In genomic region chr2:17272649-17273048, GRCh38 we compare ENCODE assay signal across 16 cellular contexts.
DNase-seq lines count a peak whose midpoint lies in the region; ATAC-seq and TF ChIP-seq lines count a peak whose summit lies in the region.
"Had no signal": no experiment of that assay in that cellular context is flagged by ENCODE, and none has a peak within 500 bp of the region (broad histone marks: within the 10 kb centered on the region; RNA-seq: fewer than 3 reads in every experiment).

No MANE protein-coding gene starts in this region.

- H3K9me2 ChIP-seq in PC-3 (replicated peaks; ENCODE audit: low read length), result no peaks in the 10 kb centered on the region

- no peaks in the 10 kb centered on the region for H3K27me3 Mint-ChIP-seq in stimulated activated memory B cell treated with anti-CD40 and anti-IgM and Interleukin-4, amounts not matched to agents 10 μg/mL and 1 μg/mL and 100 μg/mL, for 72 hours
- H3K27me3 Mint-ChIP-seq: activated naive CD4-positive, alpha-beta T cell treated with anti-CD3 and anti-CD28 coated beads, Interleukin-2, amount 10 ng/mL, durations not matched to agents 7 days and 5 days; brain had no signal

- CTCF ChIA-PET in PC-3 (lab: Charles Lee), result no interaction called here

- POLR2A ChIA-PET in PC-3 (lab: Charles Lee; ENCODE audit: unreplicated experiment), result no interaction called here

- DNase-seq in vagina (ENCODE audit: extremely low spot score in 2 of 2) (no peak), PC-3 (no peak), HuH-7.5 (ENCODE audit: low spot score) (no peak)
- DNase-seq: activated naive CD4-positive, alpha-beta T cell treated with anti-CD3 and anti-CD28 coated beads, Interleukin-2, amount 10 ng/mL, durations not matched to agents 7 days and 5 days; BE2C; DMS 273 treated with DMSO at 0.1 percent for 48 hours; dorsolateral prefrontal cortex; mesendoderm; T1000 had no signal

- no peak overlapping the region for H3K4me2 ChIP-seq in PC-3 (ENCODE audit: low read length)

- H3K4me3 ChIP-seq in vagina (no peak overlapping the region), PC-3 (ENCODE audit: low read length) (no peak overlapping the region)
- H3K4me3 ChIP-seq: dorsolateral prefrontal cortex, right atrium auricular region, SJSA1 had no signal

- H3K27me3 ChIP-seq in vagina (no peaks in the 10 kb centered on the region), PC-3 (ENCODE audit: low read length) (no peaks in the 10 kb centered on the region)
- H3K27me3 ChIP-seq: BE2C, right atrium auricular region, SJSA1 had no signal

- H3F3A ChIP-seq in PC-3 (ENCODE audit: low read length, unreplicated experiment), result no peaks in the 10 kb centered on the region

- H3K9me3 Mint-ChIP-seq in stimulated activated memory B cell treated with anti-CD40 and anti-IgM and Interleukin-4, amounts not matched to agents 10 μg/mL and 1 μg/mL and 100 μg/mL, for 72 hours, result peaks cover 4% of the 10 kb centered on the region

- H3K9me3 ChIP-seq in vagina, result no peaks in the 10 kb centered on the region
- H3K9me3 ChIP-seq in PC-3 (ENCODE audit: low read length), result peaks cover 4% of the 10 kb centered on the region; the same call in 1 of the 2 replicates
- H3K9me3 ChIP-seq: BE2C, SJSA1 had no signal

- no peak overlapping the region for H3K27ac Mint-ChIP-seq in stimulated activated memory B cell treated with anti-CD40 and anti-IgM and Interleukin-4, amounts not matched to agents 10 μg/mL and 1 μg/mL and 100 μg/mL, for 72 hours
- H3K27ac Mint-ChIP-seq: activated naive CD4-positive, alpha-beta T cell treated with anti-CD3 and anti-CD28 coated beads, Interleukin-2, amount 10 ng/mL, durations not matched to agents 7 days and 5 days; brain had no signal

- H3K79me2 ChIP-seq in PC-3 (ENCODE audit: low read length), result no peaks in the 10 kb centered on the region

- BruUV-seq in PC-3 (replicated peaks; lab: Mats Ljungman, UMichigan), result no TSS peak

- no peaks in the 10 kb centered on the region for H3K36me3 Mint-ChIP-seq in stimulated activated memory B cell treated with anti-CD40 and anti-IgM and Interleukin-4, amounts not matched to agents 10 μg/mL and 1 μg/mL and 100 μg/mL, for 72 hours
- H3K36me3 Mint-ChIP-seq: activated naive CD4-positive, alpha-beta T cell treated with anti-CD3 and anti-CD28 coated beads, Interleukin-2, amount 10 ng/mL, durations not matched to agents 7 days and 5 days; brain had no signal

- no peak overlapping the region for H3K27ac ChIP-seq in vagina
- no peak overlapping the region for H3K27ac ChIP-seq in PC-3 (ENCODE audit: low read length)
- H3K27ac ChIP-seq: right atrium auricular region, SJSA1 had no signal

- H3K36me3 ChIP-seq in vagina (no peaks in the 10 kb centered on the region), PC-3 (ENCODE audit: low read depth, low read length) (no peaks in the 10 kb centered on the region)
- H3K36me3 ChIP-seq: BE2C, right atrium auricular region, SJSA1 had no signal

- H3K4me3 Mint-ChIP-seq in stimulated activated memory B cell treated with anti-CD40 and anti-IgM and Interleukin-4, amounts not matched to agents 10 μg/mL and 1 μg/mL and 100 μg/mL, for 72 hours, result no peak overlapping the region
- H3K4me3 Mint-ChIP-seq: activated naive CD4-positive, alpha-beta T cell treated with anti-CD3 and anti-CD28 coated beads, Interleukin-2, amount 10 ng/mL, durations not matched to agents 7 days and 5 days; brain had no signal

- no peak overlapping the region for H3K9ac ChIP-seq in PC-3 (ENCODE audit: low read length)

- ATAC-seq in GM19328 (IDR thresholded peaks at IDR 0.05; ENCODE audit: unreplicated experiment) (peak; percentile 61), HG02610 (IDR thresholded peaks at IDR 0.05; ENCODE audit: unreplicated experiment) (peak; percentile 59), HG03378 (IDR thresholded peaks at IDR 0.05; ENCODE audit: unreplicated experiment) (peak; percentile 66), PC-3 (no peak)
- peak; percentile 32 for ATAC-seq in stimulated activated memory B cell treated with anti-CD40 and anti-IgM and Interleukin-4, amounts not matched to agents 10 μg/mL and 1 μg/mL and 100 μg/mL, for 72 hours

- H3K4me1 Mint-ChIP-seq in stimulated activated memory B cell treated with anti-CD40 and anti-IgM and Interleukin-4, amounts not matched to agents 10 μg/mL and 1 μg/mL and 100 μg/mL, for 72 hours, result peaks cover 19% of the 10 kb centered on the region
- H3K4me1 Mint-ChIP-seq: activated naive CD4-positive, alpha-beta T cell treated with anti-CD3 and anti-CD28 coated beads, Interleukin-2, amount 10 ng/mL, durations not matched to agents 7 days and 5 days had no signal

- TF ChIP-seq CTCF in vagina (IDR thresholded peaks at IDR 0.05) (no peak), PC-3 (conservative IDR thresholded peaks at IDR 0.05; ENCODE audit: low read depth, low read length) (no peak)

- H4K20me1 ChIP-seq in PC-3 (ENCODE audit: low read length), result no peaks in the 10 kb centered on the region

- no peak for TF ChIP-seq POLR2A in vagina (IDR thresholded peaks at IDR 0.05)

- no peak overlapping the region for H2AFZ ChIP-seq in PC-3 (ENCODE audit: low read length)

- intact Hi-C loops in vagina (cut with DNase I), result no loop called here
- intact Hi-C loops in PC-3 (cut with micrococcal nuclease), result no loop called here

- no peaks in the 10 kb centered on the region for H3K4me1 ChIP-seq in vagina
- no peaks in the 10 kb centered on the region for H3K4me1 ChIP-seq in PC-3 (ENCODE audit: insufficient read depth, low read length)
- H3K4me1 ChIP-seq: BE2C, right atrium auricular region, SJSA1 had no signal
